Comparison of ENCODE assay signal across 16 cellular contexts in genomic region chr9:26129216-26129615, GRCh38.
"Had no signal": no experiment of that assay in that cellular context is flagged by ENCODE, and none has a peak within 500 bp of the region (broad histone marks: within the 10 kb centered on the region; RNA-seq: fewer than 3 reads in every experiment).

No MANE protein-coding gene starts in this region.

- H3K36me3 Mint-ChIP-seq: activated naive CD8-positive, alpha-beta T cell treated with anti-CD3 and anti-CD28 coated beads for 36 hours; neural progenitor cell had no signal

- H3K4me1 Mint-ChIP-seq: activated naive CD8-positive, alpha-beta T cell treated with anti-CD3 and anti-CD28 coated beads for 36 hours; neural progenitor cell had no signal

- H3K4me3 ChIP-seq: dorsolateral prefrontal cortex, gastroesophageal sphincter, hepatocyte, neural progenitor cell, pancreas, tibial artery had no signal

- H3K27me3 Mint-ChIP-seq: activated CD8-positive, alpha-beta T cell treated with anti-CD3 and anti-CD28 coated beads for 36 hours; activated naive CD8-positive, alpha-beta T cell treated with anti-CD3 and anti-CD28 coated beads for 36 hours had no signal

- DNase-seq: activated CD4-positive, alpha-beta T cell treated with anti-CD3 and anti-CD28 coated beads for 4 hours; activated CD8-positive, alpha-beta memory T cell treated with anti-CD3 and anti-CD28 coated beads, Interleukin-2, amount 50 U/mL, for 4 hours; activated CD8-positive, alpha-beta T cell treated with anti-CD3 and anti-CD28 coated beads for 36 hours; activated gamma-delta T cell treated with Interleukin-2 at 50 U/mL for 16 hours; activated naive CD8-positive, alpha-beta T cell treated with anti-CD3 and anti-CD28 coated beads for 36 hours; activated T-cell treated with anti-CD3 and anti-CD28 coated beads, Interleukin-2, amount 50 U/mL, for 72 hours; anterior cingulate cortex; dorsolateral prefrontal cortex; pancreas; stimulated activated CD4-positive, alpha-beta T cell treated with anti-CD3 and anti-CD28 coated beads, Interleukin-15, amount 100 ng/mL, for 24 hours; SW 1271; tibial artery had no signal

- H3K9me3 ChIP-seq: gastroesophageal sphincter, pancreas, tibial artery had no signal

- H3K36me3 ChIP-seq: gastroesophageal sphincter, neural progenitor cell, pancreas, tibial artery had no signal

- H3K27ac ChIP-seq: dorsolateral prefrontal cortex, gastroesophageal sphincter, hepatocyte, neural progenitor cell, pancreas, tibial artery, VCaP had no signal

- H3K27ac Mint-ChIP-seq: activated CD8-positive, alpha-beta T cell treated with anti-CD3 and anti-CD28 coated beads for 36 hours; activated naive CD8-positive, alpha-beta T cell treated with anti-CD3 and anti-CD28 coated beads for 36 hours; activated T-cell treated with anti-CD3 and anti-CD28 coated beads, Interleukin-2, amount 50 U/mL, for 72 hours; neural progenitor cell had no signal

- H3K27me3 ChIP-seq: dorsolateral prefrontal cortex, gastroesophageal sphincter, hepatocyte, neural progenitor cell, pancreas, tibial artery had no signal

- H3K79me2 ChIP-seq: hepatocyte had no signal

- H3K4me1 ChIP-seq: gastroesophageal sphincter, neural progenitor cell, pancreas had no signal

- H2AFZ ChIP-seq: hepatocyte, neural progenitor cell had no signal

- H3K9me3 Mint-ChIP-seq: activated naive CD8-positive, alpha-beta T cell treated with anti-CD3 and anti-CD28 coated beads for 36 hours; neural progenitor cell had no signal

- H3K4me3 Mint-ChIP-seq: activated CD8-positive, alpha-beta T cell treated with anti-CD3 and anti-CD28 coated beads for 36 hours; activated naive CD8-positive, alpha-beta T cell treated with anti-CD3 and anti-CD28 coated beads for 36 hours; activated T-cell treated with anti-CD3 and anti-CD28 coated beads, Interleukin-2, amount 50 U/mL, for 72 hours; neural progenitor cell had no signal

- H3K4me2 ChIP-seq: hepatocyte, neural progenitor cell had no signal
